9 cellular contexts compared by ENCODE assay signal in genomic region chr10:14833106-14833505, GRCh38. TPM values are rescaled to one million over a fixed set of nuclear protein-coding genes. Genes with fewer than 3 reads are reported as not detected.
"Had no signal": no experiment of that assay in that cellular context is flagged by ENCODE, and none has a peak within 500 bp of the region (broad histone marks: within the 10 kb centered on the region; RNA-seq: fewer than 3 reads in every experiment).

No MANE protein-coding gene starts in this region.

- H3K27me3 Mint-ChIP-seq: IgD-negative memory B cell had no signal

- H3K9me3 Mint-ChIP-seq: IgD-negative memory B cell had no signal

- ATAC-seq: HepG2 had no signal

- H3K27ac ChIP-seq: HL-60, KMS-11 had no signal

- FAIRE-seq: HepG2, HTR-8/SVneo had no signal

- H3K4me2 ChIP-seq: KMS-11 had no signal

- H3K27ac Mint-ChIP-seq: IgD-negative memory B cell had no signal

- DNase-seq: IMR-90, KBM-7, KG1 had no signal

- H3K9ac ChIP-seq: KMS-11 had no signal

RNA-seq across cellular contexts. Expression of gene CDNF, which starts 4.7 kb away (rescaled TPM):
- total RNA-seq: HT-29 had no signal
